21 cellular contexts compared by ENCODE assay signal in the genomic region with DNA sequence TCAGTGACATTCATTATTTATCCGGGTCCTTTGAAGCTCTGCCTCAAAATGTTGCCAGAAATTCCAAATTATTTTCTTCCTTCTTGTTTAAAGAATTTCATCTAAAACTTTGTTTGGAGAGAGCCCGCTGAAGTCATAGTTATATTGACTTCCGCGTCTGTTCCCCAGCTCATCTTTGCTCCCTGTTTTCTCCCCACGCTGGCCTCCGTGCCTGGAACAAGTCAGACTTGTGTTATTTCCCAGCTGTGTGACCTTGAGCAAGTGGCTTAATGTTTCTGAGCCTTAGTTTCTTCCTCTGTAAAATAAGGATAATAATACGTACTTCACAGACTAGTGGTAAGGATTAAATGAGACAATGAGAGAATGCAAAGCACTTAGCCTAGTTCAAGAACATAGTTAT.
A peak's percentile ranks its signal among the peaks of the same experiment; 100 is the strongest.
DNase-seq lines count a peak whose midpoint lies in the region; ATAC-seq and TF ChIP-seq lines count a peak whose summit lies in the region.
"Had no signal": no experiment of that assay in that cellular context is flagged by ENCODE, and none has a peak within 500 bp of the region (broad histone marks: within the 10 kb centered on the region; RNA-seq: fewer than 3 reads in every experiment).

No MANE protein-coding gene starts in this region.

- H3K4me3 Mint-ChIP-seq in mesothelial cell of epicardium, result no peak overlapping the region
- H3K4me3 Mint-ChIP-seq: activated CD4-positive, alpha-beta memory T cell treated with anti-CD3 and anti-CD28 coated beads, Interleukin-2, amount 10 ng/mL, durations not matched to agents 7 days and 5 days; stimulated activated memory B cell treated with anti-CD40 and anti-IgM and Interleukin-4, amounts not matched to agents 10 μg/mL and 1 μg/mL and 100 μg/mL, for 72 hours had no signal

- H3K4ac ChIP-seq in neuronal stem cell (ENCODE audit: low read length), result no peak overlapping the region

- H4K8ac ChIP-seq in neuronal stem cell (ENCODE audit: low read depth, low read length), result no peak overlapping the region

- no peak overlapping the region for H3K14ac ChIP-seq in neuronal stem cell (ENCODE audit: low read length)

- intact Hi-C loops in heart left ventricle (cut with DNase I) (loop anchor here in 1 of 10 donors (5.0 to 10.0 kb wide), 2 partner anchors 102 to 670 kb away; no protein-coding TSS in a partner anchor), Right ventricle myocardium superior (cut with DNase I) (no loop called here), dorsolateral prefrontal cortex (cut with DNase I) (loop anchor here (5.0 to 10.0 kb wide), 2 partner anchors 100 to 102 kb away; no protein-coding TSS in a partner anchor), upper lobe of right lung (cut with DNase I) (no loop called here), ascending aorta (cut with DNase I) (no loop called here)

- no peak overlapping the region for H2AK5ac ChIP-seq in neuronal stem cell (ENCODE audit: low read depth, low read length)

- no peak overlapping the region for H3K9ac ChIP-seq in neuronal stem cell (ENCODE audit: low read depth, low read length, poor library complexity)

- H3K27me3 ChIP-seq in heart left ventricle (no peaks in the 10 kb centered on the region), dorsolateral prefrontal cortex (no peaks in the 10 kb centered on the region), upper lobe of right lung (no peaks in the 10 kb centered on the region), ascending aorta (no peaks in the 10 kb centered on the region), neuronal stem cell (ENCODE audit: control insufficient read depth in 3 of 3, insufficient read depth in 3 of 3, low read depth in 1 of 3, low read length in 3 of 3) (no peaks in the 10 kb centered on the region)
- H3K27me3 ChIP-seq: BE2C had no signal

- no peak overlapping the region for H2AFZ ChIP-seq in neuronal stem cell (ENCODE audit: low read length)

- no peak for DNase-seq in heart left ventricle
- DNase-seq in Right ventricle myocardium superior, result no peak
- DNase-seq in dorsolateral prefrontal cortex, result no peak
- no peak for DNase-seq in mesothelial cell of epicardium (ENCODE audit: low spot score in 2 of 2, unreplicated experiment in 2 of 2)
- no peak for DNase-seq in upper lobe of right lung
- no peak for DNase-seq in ascending aorta (ENCODE audit: low spot score in 2 of 2)
- no peak for DNase-seq in neuronal stem cell (ENCODE audit: low spot score)
- DNase-seq in epidermal melanocyte (ENCODE audit: insufficient read length, low spot score), result no peak
- DNase-seq: activated CD4-positive, alpha-beta memory T cell treated with anti-CD3 and anti-CD28 coated beads, Interleukin-2, amount 10 ng/mL, durations not matched to agents 7 days and 5 days; activated gamma-delta T cell; BE2C; Calu3; Karpas-422; NCI-H1694 treated with DMSO at 0.1 percent for 48 hours; NCI-H82; SHP77 treated with DMSO at 0.1 percent for 48 hours; stimulated activated CD4-positive, alpha-beta T cell treated with anti-CD3 and anti-CD28 coated beads, Interleukin-2, amount 100 ng/mL, for 24 hours; SW 1271 had no signal

- no peak overlapping the region for H2BK120ac ChIP-seq in neuronal stem cell (ENCODE audit: low read depth, low read length)

- H3K4me1 ChIP-seq in heart left ventricle (peaks cover 0 to 41% (median 11%) of the 10 kb centered on the region in 12 donors), upper lobe of right lung (peaks cover 12% of the 10 kb centered on the region), ascending aorta (no peaks in the 10 kb centered on the region), neuronal stem cell (ENCODE audit: control insufficient read depth in 2 of 2, insufficient read depth in 1 of 2, low read depth in 1 of 2, low read length in 2 of 2) (peaks cover 8 to 17% of the 10 kb centered on the region in 2 donors)

- TF ChIP-seq CTCF in heart left ventricle (IDR thresholded peaks at IDR 0.05) (no peak), dorsolateral prefrontal cortex (IDR thresholded peaks at IDR 0.05 in 54 of 56, conservative IDR thresholded peaks at IDR 0.05 in 2 of 56; ENCODE audit: low read depth in 1 of 56, partially characterized antibody in 56 of 56) (no peak), mesothelial cell of epicardium (IDR thresholded peaks at IDR 0.05; ENCODE audit: unreplicated experiment) (no peak), upper lobe of right lung (IDR thresholded peaks at IDR 0.05) (no peak), ascending aorta (IDR thresholded peaks at IDR 0.05) (no peak)

- no peak overlapping the region for H3K4me3 ChIP-seq in heart left ventricle
- no peak overlapping the region for H3K4me3 ChIP-seq in dorsolateral prefrontal cortex
- H3K4me3 ChIP-seq in upper lobe of right lung, result no peak overlapping the region
- H3K4me3 ChIP-seq in ascending aorta, result no peak overlapping the region
- H3K4me3 ChIP-seq in neuronal stem cell (ENCODE audit: low read length in 2 of 2), result no peak overlapping the region
- H3K4me3 ChIP-seq: skin epidermis had no signal

- H3K79me1 ChIP-seq in neuronal stem cell (ENCODE audit: low read depth, low read length), result no peaks in the 10 kb centered on the region

- WGBS in heart left ventricle, 4 donors, result 70 to 80% (median 73%) methylated on average over 7 of the region's 7 CpGs
- WGBS in neuronal stem cell (ENCODE audit: extremely low coverage in 2 of 2, insufficient read length in 2 of 2, insufficient replicate concordance in 1 of 2), 2 donors, result no CpG with 5 or more reads among the region's 7 CpGs

- no peaks in the 10 kb centered on the region for H3K27me3 Mint-ChIP-seq in mesothelial cell of epicardium (ENCODE audit: low read depth)
- H3K27me3 Mint-ChIP-seq: progenitor cell of endocrine pancreas had no signal

- H4K91ac ChIP-seq in neuronal stem cell (ENCODE audit: low read depth, low read length, poor library complexity), result no peak overlapping the region

- H3K23ac ChIP-seq in neuronal stem cell (ENCODE audit: low read depth, low read length, poor library complexity), result no peak overlapping the region

- H3K9me3 Mint-ChIP-seq in mesothelial cell of epicardium, result no peaks in the 10 kb centered on the region
- H3K9me3 Mint-ChIP-seq: activated CD4-positive, alpha-beta memory T cell treated with anti-CD3 and anti-CD28 coated beads, Interleukin-2, amount 10 ng/mL, durations not matched to agents 7 days and 5 days; stimulated activated memory B cell treated with anti-CD40 and anti-IgM and Interleukin-4, amounts not matched to agents 10 μg/mL and 1 μg/mL and 100 μg/mL, for 72 hours had no signal

- ATAC-seq in heart left ventricle (peak in 2 of 4 donors; percentile 32 to 54), Right ventricle myocardium superior (ENCODE audit: poor library complexity) (no peak), upper lobe of right lung (peak; percentile 18)
- ATAC-seq: stimulated activated memory B cell treated with anti-CD40 and anti-IgM and Interleukin-4, amounts not matched to agents 10 μg/mL and 1 μg/mL and 100 μg/mL, for 72 hours had no signal

- H3K27ac Mint-ChIP-seq in mesothelial cell of epicardium, result peak overlapping the region; percentile 87
- H3K27ac Mint-ChIP-seq: activated CD4-positive, alpha-beta memory T cell treated with anti-CD3 and anti-CD28 coated beads, Interleukin-2, amount 10 ng/mL, durations not matched to agents 7 days and 5 days; stimulated activated memory B cell treated with anti-CD40 and anti-IgM and Interleukin-4, amounts not matched to agents 10 μg/mL and 1 μg/mL and 100 μg/mL, for 72 hours had no signal

- H3K9me3 ChIP-seq in heart left ventricle (no peaks in the 10 kb centered on the region), upper lobe of right lung (no peaks in the 10 kb centered on the region), ascending aorta (no peaks in the 10 kb centered on the region), neuronal stem cell (replicated peaks in 1 of 2; ENCODE audit: control insufficient read depth in 2 of 2, insufficient read depth in 1 of 2, low read depth in 1 of 2, low read length in 2 of 2) (no peaks in the 10 kb centered on the region)
- H3K9me3 ChIP-seq: BE2C had no signal

- no peaks in the 10 kb centered on the region for H3K36me3 ChIP-seq in heart left ventricle
- no peaks in the 10 kb centered on the region for H3K36me3 ChIP-seq in upper lobe of right lung
- no peaks in the 10 kb centered on the region for H3K36me3 ChIP-seq in ascending aorta
- no peaks in the 10 kb centered on the region for H3K36me3 ChIP-seq in neuronal stem cell (replicated peaks in 1 of 2; ENCODE audit: control insufficient read depth in 2 of 2, insufficient read depth in 2 of 2, low read length in 2 of 2)
- H3K36me3 ChIP-seq: BE2C had no signal

- peaks cover 67% of the 10 kb centered on the region for H3K4me1 Mint-ChIP-seq in mesothelial cell of epicardium
- H3K4me1 Mint-ChIP-seq: activated CD4-positive, alpha-beta memory T cell treated with anti-CD3 and anti-CD28 coated beads, Interleukin-2, amount 10 ng/mL, durations not matched to agents 7 days and 5 days; stimulated activated memory B cell treated with anti-CD40 and anti-IgM and Interleukin-4, amounts not matched to agents 10 μg/mL and 1 μg/mL and 100 μg/mL, for 72 hours had no signal

- no peak overlapping the region for H3K4me2 ChIP-seq in neuronal stem cell (ENCODE audit: insufficient read depth, low read length, poor library complexity, severe bottlenecking)

- H3K27ac ChIP-seq in heart left ventricle, result peak overlapping the region in 10 of 12 donors; percentile 3 to 60 (median 42)
- H3K27ac ChIP-seq in dorsolateral prefrontal cortex, result peak overlapping the region in 41 of 59 donors; percentile 21 to 86 (median 66)
- H3K27ac ChIP-seq in upper lobe of right lung, result no peak overlapping the region
- H3K27ac ChIP-seq in ascending aorta, result no peak overlapping the region
- H3K27ac ChIP-seq in neuronal stem cell (replicated peaks; ENCODE audit: low read length), result no peak overlapping the region

- no peak overlapping the region for H2BK12ac ChIP-seq in neuronal stem cell (ENCODE audit: low read length)

- no peak overlapping the region for H2BK5ac ChIP-seq in neuronal stem cell (ENCODE audit: low read length)

- no peak overlapping the region for H2BK15ac ChIP-seq in neuronal stem cell (ENCODE audit: low read length)

- H3K36me3 Mint-ChIP-seq in mesothelial cell of epicardium, result no peaks in the 10 kb centered on the region
- H3K36me3 Mint-ChIP-seq: stimulated activated memory B cell treated with anti-CD40 and anti-IgM and Interleukin-4, amounts not matched to agents 10 μg/mL and 1 μg/mL and 100 μg/mL, for 72 hours had no signal

- no peak for TF ChIP-seq POLR2A in heart left ventricle (IDR thresholded peaks at IDR 0.05)

- H3K18ac ChIP-seq in neuronal stem cell (ENCODE audit: low read length), result no peak overlapping the region

Comparison
In these comparisons a context has a peak if more than half of its experiments do, and no peak if none do; other contexts are left out.
1. H3K27ac ChIP-seq: peak in heart left ventricle (10 of 12) and dorsolateral prefrontal cortex (41 of 59); none in upper lobe of right lung (single experiment), ascending aorta (0 of 2) and neuronal stem cell (single experiment).
2. intact Hi-C loops: an anchor here in dorsolateral prefrontal cortex (5.0 to 10.0 kb wide); none called in Right ventricle myocardium superior, upper lobe of right lung and ascending aorta.